In the genomic region with DNA sequence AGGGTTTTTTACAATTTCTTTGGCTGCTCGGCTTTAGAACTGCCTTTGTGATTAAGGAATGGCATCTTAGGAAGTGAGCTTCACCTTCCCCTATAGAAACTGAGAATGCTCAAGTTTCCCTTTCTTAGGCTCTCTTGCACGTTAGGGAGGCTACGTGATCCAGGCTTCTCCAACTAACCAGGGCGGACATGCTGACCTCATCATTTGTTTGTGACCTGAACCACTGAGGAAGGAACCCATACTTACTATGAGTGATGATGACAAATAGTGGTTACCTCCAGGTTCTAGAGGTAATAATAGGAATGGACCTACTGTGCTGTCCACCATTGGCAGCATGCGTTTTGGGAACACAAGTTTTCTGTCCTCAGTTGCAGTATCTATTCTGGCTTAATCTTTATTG, we compare ENCODE assay signal across 11 cellular contexts.
"Had no signal": no experiment of that assay in that cellular context is flagged by ENCODE, and none has a peak within 500 bp of the region (broad histone marks: within the 10 kb centered on the region; RNA-seq: fewer than 3 reads in every experiment).

No MANE protein-coding gene starts in this region.

- FAIRE-seq: H1, H54 had no signal

- ATAC-seq: GM23338, HCT116 had no signal

- H3K36me3 ChIP-seq: HAP-1 had no signal

- H3K9me3 Mint-ChIP-seq: GM23338 had no signal

- DNase-seq: GM23248, GOT3, H7, H9, HCEC 1CT, HFFc6 had no signal

- H3K9me3 ChIP-seq: HAP-1 had no signal

- H3K4me2 ChIP-seq: GM23338 had no signal

- H3K4me1 ChIP-seq: HAP-1 had no signal

- H3K4me3 Mint-ChIP-seq: GM23338, H9, HFFc6 had no signal

- H2AFZ ChIP-seq: GM23248, GM23338 had no signal

- H3K27ac Mint-ChIP-seq: GM23338, H9, HFFc6 had no signal

- H3K27ac ChIP-seq: GM23248 had no signal

- H3K9ac ChIP-seq: GM23248 had no signal

- H3K4me3 ChIP-seq: GM23248, GM23338, HAP-1 had no signal
